In the genomic region with DNA sequence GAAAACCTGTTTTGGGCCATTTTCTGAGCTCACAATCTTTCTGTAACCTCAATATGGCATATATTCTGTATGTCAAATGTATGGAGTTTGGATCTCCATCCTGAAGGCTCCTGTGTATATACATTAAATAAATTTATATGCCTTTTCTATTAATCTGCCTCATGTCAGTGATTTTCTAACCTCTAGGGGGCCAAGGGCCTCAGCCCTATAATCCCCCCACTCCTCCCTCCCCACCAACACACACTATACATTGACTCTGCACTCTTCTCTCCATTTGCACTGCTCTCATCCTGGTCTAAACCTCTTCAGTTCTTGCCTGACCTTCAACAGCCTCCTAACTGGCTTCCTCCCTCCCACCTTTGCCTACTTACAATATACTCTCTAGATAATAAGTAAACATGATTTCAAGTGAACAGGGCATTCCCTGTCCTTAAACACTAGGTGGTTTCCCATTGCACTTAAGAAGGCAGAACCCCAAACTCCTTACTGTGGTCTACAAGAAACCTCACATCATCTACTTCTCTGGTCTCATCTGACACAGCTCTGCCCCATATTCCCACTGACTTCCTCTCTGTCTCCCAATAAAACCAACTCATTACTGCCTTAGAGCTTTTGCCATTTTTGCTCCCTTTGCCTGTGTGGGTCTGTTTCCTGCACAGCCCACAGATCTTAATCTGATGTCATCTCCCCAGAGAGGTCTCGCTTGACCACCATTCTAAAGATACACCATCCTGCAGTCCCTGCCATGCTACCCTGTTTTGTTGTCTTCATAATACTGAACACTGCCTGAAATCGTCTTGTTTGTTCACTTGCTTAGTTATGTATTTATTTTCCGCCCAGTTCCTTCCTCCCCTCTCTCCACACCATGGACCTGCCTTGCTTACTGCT, we compare ENCODE assay signal across 11 cellular contexts.
DNase-seq lines count a peak whose midpoint lies in the region; ATAC-seq and TF ChIP-seq lines count a peak whose summit lies in the region.
"Had no signal": no experiment of that assay in that cellular context is flagged by ENCODE, and none has a peak within 500 bp of the region (broad histone marks: within the 10 kb centered on the region; RNA-seq: fewer than 3 reads in every experiment).

No MANE protein-coding gene starts in this region.

- no peak overlapping the region for H3K4me3 ChIP-seq in A673 (ENCODE audit: low read depth, low read length, poor library complexity, severe bottlenecking)

- no peaks in the 10 kb centered on the region for H3K36me3 ChIP-seq in A673 (ENCODE audit: insufficient read depth, low read length, poor library complexity, severe bottlenecking)

- 0 out of 2 replicates have a peak, but pooled peaks have one; percentile 13 for TF ChIP-seq CTCF in A673 (conservative IDR thresholded peaks at IDR 0.05; ENCODE audit: low read depth, low read length)

- H3K4me1 ChIP-seq in A673 (ENCODE audit: insufficient read depth, low read length, poor library complexity, severe bottlenecking) = no peaks in the 10 kb centered on the region

- peak; percentile 0 for DNase-seq in A673 (ENCODE audit: low spot score)
- no peak for DNase-seq in NCI-H2081 (lab: John Stamatoyannopoulos, UW)
- DNase-seq in AG20443 (ENCODE audit: low spot score) = no peak
- no peak for DNase-seq in amniotic stem cell (lab: John Stamatoyannopoulos, UW)
- no peak for DNase-seq in NCI-H345 (lab: John Stamatoyannopoulos, UW)
- DNase-seq: mammary epithelial cell; NCI-H1694; stimulated activated naive CD8-positive, alpha-beta T cell treated with anti-CD3 and anti-CD28 coated beads, Interleukin-15, Interleukin-2, amounts not matched to agents 100 U/mL and 50 U/mL, for 24 hours had no signal

- BruUV-seq in A673 (replicated peaks; lab: Mats Ljungman, UMichigan) = no TSS peak

- POLR2A ChIA-PET in A673 (lab: Charles Lee; ENCODE audit: low non-redundant PET) = no interaction called here

- H3K27me3 ChIP-seq in A673 (replicated peaks; ENCODE audit: insufficient read depth, low read depth, low read length, poor library complexity) = no peaks in the 10 kb centered on the region

- peak; percentile 72 for ATAC-seq in GM19043 (IDR thresholded peaks at IDR 0.05; ENCODE audit: low read depth, unreplicated experiment)
- ATAC-seq in HG02678 (IDR thresholded peaks at IDR 0.05; ENCODE audit: unreplicated experiment) = peak; percentile 79
- ATAC-seq in HG03521 (IDR thresholded peaks at IDR 0.05; ENCODE audit: unreplicated experiment) = peak; percentile 53
- ATAC-seq: stimulated activated naive CD8-positive, alpha-beta T cell treated with anti-CD3 and anti-CD28 coated beads, Interleukin-15, Interleukin-2, amounts not matched to agents 100 U/mL and 50 U/mL, for 24 hours had no signal

- H3K27ac ChIP-seq in A673 (ENCODE audit: low read depth, low read length, poor library complexity, severe bottlenecking) = no peak overlapping the region

- H3K9me3 ChIP-seq in A673 (ENCODE audit: low read depth, low read length, poor library complexity, severe bottlenecking) = no peaks in the 10 kb centered on the region

- intact Hi-C loops in A673 (cut with micrococcal nuclease; ENCODE audit: unreplicated experiment) = no loop called here

- CTCF ChIA-PET in A673 (lab: Charles Lee) = no interaction called here
